Comparison of ENCODE assay signal across 15 cellular contexts in genomic region chr5:55934117-55934613, GRCh38.
A peak's percentile ranks its signal among the peaks of the same experiment; 100 is the strongest.
DNase-seq lines count a peak whose midpoint lies in the region; ATAC-seq and TF ChIP-seq lines count a peak whose summit lies in the region.
"Had no signal": no experiment of that assay in that cellular context is flagged by ENCODE, and none has a peak within 500 bp of the region (broad histone marks: within the 10 kb centered on the region; RNA-seq: fewer than 3 reads in every experiment).

No MANE protein-coding gene starts in this region.

- POLR2A ChIA-PET in HEK293 (lab: Yijun Ruan, JAX): no interaction called here
- POLR2A ChIA-PET in naive thymus-derived CD8-positive, alpha-beta T cell (lab: Charles Lee): no interaction called here

- H3K27me3 ChIP-seq in RWPE2 (ENCODE audit: insufficient read depth, poor library complexity, severe bottlenecking) (no peaks in the 10 kb centered on the region), BE2C (no peaks in the 10 kb centered on the region)

- no peak overlapping the region for H3K27ac ChIP-seq in HEK293 (ENCODE audit: extremely low read depth, low read depth, low read length)
- no peak overlapping the region for H3K27ac ChIP-seq in RWPE2 (ENCODE audit: poor library complexity, severe bottlenecking)
- H3K27ac ChIP-seq: WERI-Rb-1 had no signal

- H3K27me3 Mint-ChIP-seq in naive thymus-derived CD8-positive, alpha-beta T cell: no peaks in the 10 kb centered on the region
- H3K27me3 Mint-ChIP-seq in progenitor cell of endocrine pancreas: no peaks in the 10 kb centered on the region
- H3K27me3 Mint-ChIP-seq: B cell had no signal

- H3K9me3 ChIP-seq in HEK293 (ENCODE audit: control insufficient read depth, insufficient read depth, low read depth, low read length): no peaks in the 10 kb centered on the region
- no peaks in the 10 kb centered on the region for H3K9me3 ChIP-seq in RWPE2 (ENCODE audit: severe bottlenecking)
- H3K9me3 ChIP-seq in BE2C: no peaks in the 10 kb centered on the region

- H3K4me3 Mint-ChIP-seq in naive thymus-derived CD8-positive, alpha-beta T cell: no peak overlapping the region
- no peak overlapping the region for H3K4me3 Mint-ChIP-seq in progenitor cell of endocrine pancreas (ENCODE audit: low read depth)
- H3K4me3 Mint-ChIP-seq: B cell had no signal

- TF ChIP-seq CTCF in HEK293 (tag by site-specific recombination; IDR thresholded peaks at IDR 0.05): no peak
- no peak for TF ChIP-seq CTCF in RWPE2 (IDR thresholded peaks at IDR 0.05; ENCODE audit: poor library complexity, severe bottlenecking)
- no peak for TF ChIP-seq CTCF in BE2C (IDR thresholded peaks at IDR 0.05; ENCODE audit: low read depth, low read length)
- TF ChIP-seq CTCF in progenitor cell of endocrine pancreas (IDR thresholded peaks at IDR 0.05; ENCODE audit: unreplicated experiment): no peak

- H3K4me3 ChIP-seq in HEK293 (ENCODE audit: low read depth, low read length): no peak overlapping the region
- H3K4me3 ChIP-seq in RWPE2 (ENCODE audit: severe bottlenecking): no peak overlapping the region
- no peak overlapping the region for H3K4me3 ChIP-seq in BE2C (ENCODE audit: low read depth, low read length)

- H3K36me3 ChIP-seq in HEK293 (ENCODE audit: control insufficient read depth in 2 of 2, insufficient read depth in 1 of 2, low read length in 2 of 2): no peaks in the 10 kb centered on the region
- H3K36me3 ChIP-seq in RWPE2 (ENCODE audit: low read depth): peaks cover 16% of the 10 kb centered on the region
- no peaks in the 10 kb centered on the region for H3K36me3 ChIP-seq in BE2C
- H3K36me3 ChIP-seq: WERI-Rb-1 had no signal

- H3K36me3 Mint-ChIP-seq in naive thymus-derived CD8-positive, alpha-beta T cell: peaks cover 0 to 38% (median 0%) of the 10 kb centered on the region in 3 donors
- no peaks in the 10 kb centered on the region for H3K36me3 Mint-ChIP-seq in progenitor cell of endocrine pancreas (ENCODE audit: insufficient read depth)

- no peaks in the 10 kb centered on the region for H3K4me1 ChIP-seq in HEK293 (ENCODE audit: control insufficient read depth, insufficient read depth, low read length)
- no peaks in the 10 kb centered on the region for H3K4me1 ChIP-seq in RWPE2 (ENCODE audit: insufficient read depth, poor library complexity, severe bottlenecking)
- no peaks in the 10 kb centered on the region for H3K4me1 ChIP-seq in BE2C

- no peaks in the 10 kb centered on the region for H3K9me3 Mint-ChIP-seq in naive thymus-derived CD8-positive, alpha-beta T cell
- H3K9me3 Mint-ChIP-seq in progenitor cell of endocrine pancreas (ENCODE audit: low read depth): no peaks in the 10 kb centered on the region

- DNase-seq in RWPE2 (ENCODE audit: low spot score) (no peak), fibroblast of gingiva (ENCODE audit: low read depth) (peak; percentile 12), BE2C (no peak), progenitor cell of endocrine pancreas (ENCODE audit: low spot score, unreplicated experiment) (no peak), Right ventricle myocardium superior (no peak), iPS-NIHi7 (ENCODE audit: extremely low spot score) (no peak)
- DNase-seq in naive thymus-derived CD8-positive, alpha-beta T cell: no peak
- DNase-seq: activated gamma-delta T cell treated with Interleukin-2 at 50 U/mL for 16 hours, DND-41, islet precursor cell, NCI-H446 treated with DMSO at 0.1 percent for 48 hours, posterior cingulate gyrus, WERI-Rb-1 had no signal

- ATAC-seq in RWPE2 (ENCODE audit: low read depth) (0 out of 3 replicates have a peak, but pooled peaks have one; percentile 11), Right ventricle myocardium superior (ENCODE audit: poor library complexity) (no peak)
- ATAC-seq in naive thymus-derived CD8-positive, alpha-beta T cell: no peak

- peak overlapping the region in 6 of 10 donors; percentile 10 to 89 (median 56) for H3K27ac Mint-ChIP-seq in naive thymus-derived CD8-positive, alpha-beta T cell
- no peak overlapping the region for H3K27ac Mint-ChIP-seq in progenitor cell of endocrine pancreas
- H3K27ac Mint-ChIP-seq: B cell had no signal

- intact Hi-C loops in Right ventricle myocardium superior (cut with DNase I): no loop called here

- CTCF ChIA-PET in HEK293 (lab: Yijun Ruan, JAX): interaction anchor here (0.6 to 5.4 kb wide), 5 partner anchors 21 to 336 kb away, joined by 4 to 110 read pairs (median 12); no protein-coding TSS in a partner anchor

- H3K4me1 Mint-ChIP-seq in naive thymus-derived CD8-positive, alpha-beta T cell: peaks cover 0 to 6% (median 4%) of the 10 kb centered on the region in 4 donors
- peaks cover 5% of the 10 kb centered on the region for H3K4me1 Mint-ChIP-seq in progenitor cell of endocrine pancreas (ENCODE audit: low read depth)
- H3K4me1 Mint-ChIP-seq: B cell had no signal

TF ChIP-seq in HEK293, 187 proteins besides CTCF, POLR2A, EP300 and RAD21:
- TF ChIP-seq ATF2 (tag by site-specific recombination; IDR thresholded peaks at IDR 0.05; ENCODE audit: low read depth) (0 out of 2 replicates have a peak, but pooled peaks have one; percentile 4), ZNF76 (tag by site-specific recombination; IDR thresholded peaks at IDR 0.05; ENCODE audit: borderline replicate concordance, low read depth) (no peak)
